ENCODE assay signal across 16 cellular contexts in genomic region chr19:4035018-4035566, GRCh38. TPM values are rescaled to one million over a fixed set of nuclear protein-coding genes. Genes with fewer than 3 reads are reported as not detected.
A peak's percentile ranks its signal among the peaks of the same experiment; 100 is the strongest.
DNase-seq lines count a peak whose midpoint lies in the region; ATAC-seq and TF ChIP-seq lines count a peak whose summit lies in the region.
"Had no signal": no experiment of that assay in that cellular context is flagged by ENCODE, and none has a peak within 500 bp of the region (broad histone marks: within the 10 kb centered on the region; RNA-seq: fewer than 3 reads in every experiment).

No MANE protein-coding gene starts in this region.

- no peaks in the 10 kb centered on the region for H3K9me3 ChIP-seq in DND-41 (ENCODE audit: insufficient read depth, low read length, severe bottlenecking)
- H3K9me3 ChIP-seq: SJSA1 had no signal

- H3K27ac ChIP-seq in DND-41 (ENCODE audit: low read length): no peak overlapping the region
- H3K27ac ChIP-seq in RWPE1: peak overlapping the region; percentile 54
- H3K27ac ChIP-seq: SJSA1 had no signal

- H3K27ac Mint-ChIP-seq in dendritic cell treated with granulocyte-macrophage colony-stimulating factor and Interleukin-4, amounts not matched to agents 40 ng/mL and 50 ng/mL, for 4 days: peak overlapping the region; percentile 55
- peak overlapping the region; percentile 28 for H3K27ac Mint-ChIP-seq in neural crest cell (ENCODE audit: unreplicated experiment)

- H3K36me3 Mint-ChIP-seq in dendritic cell treated with granulocyte-macrophage colony-stimulating factor and Interleukin-4, amounts not matched to agents 40 ng/mL and 50 ng/mL, for 4 days (ENCODE audit: low read depth): peaks cover 53% of the 10 kb centered on the region
- H3K36me3 Mint-ChIP-seq in neural crest cell (ENCODE audit: low read depth): peaks cover 3% of the 10 kb centered on the region

- H3K79me2 ChIP-seq in DND-41 (ENCODE audit: insufficient read depth, low read length): no peaks in the 10 kb centered on the region

- TF ChIP-seq CTCF in DND-41 (IDR thresholded peaks at IDR 0.05; ENCODE audit: borderline replicate concordance, extremely low read depth, low read length, poor library complexity, severe bottlenecking) (no peak), RWPE1 (conservative IDR thresholded peaks at IDR 0.05; ENCODE audit: low read depth) (no peak), neural crest cell (conservative IDR thresholded peaks at IDR 0.05) (no peak)

- H3K36me3 ChIP-seq in DND-41 (ENCODE audit: insufficient read depth, low read length): peaks cover 70% of the 10 kb centered on the region

- H3K9me3 Mint-ChIP-seq in dendritic cell treated with granulocyte-macrophage colony-stimulating factor and Interleukin-4, amounts not matched to agents 40 ng/mL and 50 ng/mL, for 4 days: no peaks in the 10 kb centered on the region
- no peaks in the 10 kb centered on the region for H3K9me3 Mint-ChIP-seq in neural crest cell
- H3K9me3 Mint-ChIP-seq: CD8-positive, alpha-beta memory T cell had no signal

- no peak overlapping the region for H3K4me2 ChIP-seq in DND-41 (ENCODE audit: insufficient read depth, low read length)

- H3K4me1 ChIP-seq in DND-41 (ENCODE audit: insufficient read depth, low read length): no peaks in the 10 kb centered on the region
- H3K4me1 ChIP-seq: SJSA1 had no signal

- H3K9ac ChIP-seq in DND-41 (ENCODE audit: low read depth, low read length): no peak overlapping the region

- POLR2A ChIA-PET in RWPE1 (lab: Yijun Ruan, JAX; ENCODE audit: low non-redundant PET): no interaction called here

- peaks cover 6% of the 10 kb centered on the region for H3K4me1 Mint-ChIP-seq in dendritic cell treated with granulocyte-macrophage colony-stimulating factor and Interleukin-4, amounts not matched to agents 40 ng/mL and 50 ng/mL, for 4 days (ENCODE audit: low read depth)
- no peaks in the 10 kb centered on the region for H3K4me1 Mint-ChIP-seq in neural crest cell

- no peak overlapping the region for H3K4me3 Mint-ChIP-seq in dendritic cell treated with granulocyte-macrophage colony-stimulating factor and Interleukin-4, amounts not matched to agents 40 ng/mL and 50 ng/mL, for 4 days
- no peak overlapping the region for H3K4me3 Mint-ChIP-seq in neural crest cell
- H3K4me3 Mint-ChIP-seq: CD8-positive, alpha-beta memory T cell had no signal

- 0 out of 3 replicates have a peak, but pooled peaks have one; percentile 18 for ATAC-seq in DND-41 (ENCODE audit: insufficient read depth, low read depth)

- H3K27me3 Mint-ChIP-seq in dendritic cell treated with granulocyte-macrophage colony-stimulating factor and Interleukin-4, amounts not matched to agents 40 ng/mL and 50 ng/mL, for 4 days: no peaks in the 10 kb centered on the region
- H3K27me3 Mint-ChIP-seq in neural crest cell (ENCODE audit: low read depth): no peaks in the 10 kb centered on the region
- H3K27me3 Mint-ChIP-seq: CD8-positive, alpha-beta memory T cell had no signal

- no peaks in the 10 kb centered on the region for H3K27me3 ChIP-seq in DND-41 (ENCODE audit: insufficient read depth, low read length, poor library complexity)
- H3K27me3 ChIP-seq: SJSA1 had no signal

- no peak for DNase-seq in DND-41
- DNase-seq in RWPE1 (ENCODE audit: low spot score): no peak
- DNase-seq in neural crest cell (ENCODE audit: low read depth, low spot score): no peak
- no peak for DNase-seq in NCI-H510A (lab: John Stamatoyannopoulos, UW)
- no peak for DNase-seq in NCI-H146 (lab: John Stamatoyannopoulos, UW)
- DNase-seq in AG20443 (ENCODE audit: low spot score): no peak
- no peak for DNase-seq in nucleus accumbens (lab: John Stamatoyannopoulos, UW)
- DNase-seq: CD8-positive, alpha-beta memory T cell; H7; Kasumi-1; NCI-H1417 treated with DMSO at 0.1 percent for 48 hours; NCI-H2081 treated with DMSO at 0.1 percent for 48 hours; NCI-H526; RPMI8226 had no signal

- no peak overlapping the region for H2AFZ ChIP-seq in DND-41 (ENCODE audit: low read depth, low read length)

- intact Hi-C loops in dendritic cell treated with granulocyte-macrophage colony-stimulating factor and Interleukin-4, amounts not matched to agents 40 ng/mL and 50 ng/mL, for 4 days (cut with micrococcal nuclease): no loop called here

- CTCF ChIA-PET in RWPE1 (lab: Yijun Ruan, JAX): no interaction called here

- H3K4me3 ChIP-seq in DND-41 (ENCODE audit: low read depth in 1 of 2, low read length in 2 of 2): no peak overlapping the region
- H3K4me3 ChIP-seq: SJSA1 had no signal

- H4K20me1 ChIP-seq in DND-41 (ENCODE audit: insufficient read depth, low read length): peaks cover 14% of the 10 kb centered on the region

RNA-seq across cellular contexts. Expression of gene PIAS4, which starts 27.6 kb away (rescaled TPM):
- total RNA-seq in neural crest cell: 49.6 and 58.8 TPM in 2 replicates

RNA-seq across cellular contexts. Expression of gene ZBTB7A, which starts 31.6 kb away (rescaled TPM):
- 15.2 and 15.7 TPM in 2 replicates for total RNA-seq in neural crest cell

RNA-seq across cellular contexts. Expression of gene EEF2, which starts 49.8 kb away (rescaled TPM):
- 2,663 and 2,725 TPM in 2 replicates for total RNA-seq in neural crest cell
